27 cellular contexts compared by ENCODE assay signal in genomic region chr6:126945150-126945549, GRCh38.
"Had no signal": no experiment of that assay in that cellular context is flagged by ENCODE, and none has a peak within 500 bp of the region (broad histone marks: within the 10 kb centered on the region; RNA-seq: fewer than 3 reads in every experiment).

No MANE protein-coding gene starts in this region.

- H3K36me3 ChIP-seq: gastroesophageal sphincter, heart left ventricle, neutrophil, right atrium auricular region, sigmoid colon, spleen, tibial nerve, upper lobe of left lung had no signal

- H3K9ac ChIP-seq: parathyroid adenoma had no signal

- H3K4me1 ChIP-seq: gastroesophageal sphincter, heart left ventricle, parathyroid adenoma, right atrium auricular region, spleen, testis, upper lobe of left lung had no signal

- H3K4me2 ChIP-seq: hepatocyte had no signal

- H3K27ac ChIP-seq: epithelial cell of prostate, gastroesophageal sphincter, heart left ventricle, hepatocyte, neutrophil, parathyroid adenoma, right atrium auricular region, sigmoid colon, spleen, upper lobe of left lung had no signal

- H3K27me3 ChIP-seq: gastroesophageal sphincter, heart left ventricle, hepatocyte, neutrophil, right atrium auricular region, sigmoid colon, spleen, testis, tibial nerve, upper lobe of left lung had no signal

- H3K9me3 ChIP-seq: gastroesophageal sphincter, heart left ventricle, neutrophil, right atrium auricular region, sigmoid colon, spleen, testis, tibial nerve, upper lobe of left lung had no signal

- H2AFZ ChIP-seq: hepatocyte, parathyroid adenoma had no signal

- DNase-seq: central memory CD4-positive, alpha-beta T cell; effector CD8-positive, alpha-beta T cell; endodermal cell; heart left ventricle; immature natural killer cell; islet precursor cell; kidney glomerular epithelial cell; left colon; midbrain; naive thymus-derived CD8-positive, alpha-beta T cell; sigmoid colon; spleen; stimulated activated CD4-positive, alpha-beta T cell treated with anti-CD3 and anti-CD28 coated beads, Interleukin-4, amount 100 ng/mL, for 4 hours; stimulated activated naive CD8-positive, alpha-beta T cell treated with anti-CD3 and anti-CD28 coated beads, Interleukin-15, Interleukin-2, amounts not matched to agents 100 U/mL and 50 U/mL, for 24 hours; substantia nigra; testis; upper lobe of left lung had no signal

- H3K4me3 ChIP-seq: gastroesophageal sphincter, heart left ventricle, hepatocyte, lung, right atrium auricular region, sigmoid colon, spleen, testis, tibial nerve, upper lobe of left lung had no signal

- ATAC-seq: esophagus mucosa; gastroesophageal sphincter; heart left ventricle; left colon; naive thymus-derived CD8-positive, alpha-beta T cell; stimulated activated memory B cell treated with anti-CD40 and anti-IgM and Interleukin-4, amounts not matched to agents 10 μg/mL and 1 μg/mL and 100 μg/mL, for 72 hours; stimulated activated naive CD8-positive, alpha-beta T cell treated with anti-CD3 and anti-CD28 coated beads, Interleukin-15, Interleukin-2, amounts not matched to agents 100 U/mL and 50 U/mL, for 24 hours had no signal

- H3K79me2 ChIP-seq: hepatocyte, parathyroid adenoma had no signal
